Comparison of ENCODE assay signal across 2 cellular contexts in the genomic region with DNA sequence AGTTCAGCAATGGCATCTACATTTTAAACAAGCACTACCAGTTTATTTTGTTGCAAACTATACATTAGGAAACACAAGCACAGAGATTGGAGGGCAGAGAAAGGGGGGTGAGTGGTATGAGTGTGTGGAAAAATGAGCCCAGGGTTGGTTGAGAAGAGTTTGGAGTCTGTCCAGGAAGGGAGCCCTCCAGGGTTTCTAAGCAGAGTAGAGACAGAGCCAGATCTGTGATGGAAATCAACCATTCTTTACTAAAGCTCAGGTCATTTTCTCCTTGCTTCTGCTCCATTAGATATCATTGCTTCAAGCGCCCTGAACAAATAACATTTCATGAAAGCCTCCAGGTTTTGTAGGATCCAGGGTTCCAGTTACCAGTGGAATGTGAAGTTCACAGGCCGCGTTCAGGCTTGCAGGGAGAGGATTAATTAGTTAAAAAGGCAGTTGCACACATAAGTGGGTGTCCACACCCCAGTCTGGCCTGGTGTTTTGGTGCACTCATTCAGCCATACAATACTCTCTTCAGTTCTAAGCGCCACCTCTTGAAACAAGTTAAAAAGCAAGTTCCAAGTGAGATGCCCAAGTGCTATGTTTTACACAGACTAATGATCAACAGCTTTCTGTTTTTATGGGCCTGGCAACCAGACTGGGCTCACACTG.
TF ChIP-seq lines count a peak whose summit lies in the region.

No MANE protein-coding gene starts in this region.

TF ChIP-seq in GM23338, 12 proteins besides CTCF, POLR2A, EP300 and RAD21 (continues in another document):
- no peak for TF ChIP-seq EZH2phosphoT487 (IDR thresholded peaks at IDR 0.05; ENCODE audit: unreplicated experiment)
- no peak for TF ChIP-seq ZNF114 (CRISPR knock-in tag; IDR thresholded peaks at IDR 0.05)
- TF ChIP-seq EZH2 (IDR thresholded peaks at IDR 0.05; ENCODE audit: low read depth, unreplicated experiment), result no peak
- no peak for TF ChIP-seq ZNF331 (CRISPR knock-in tag; IDR thresholded peaks at IDR 0.05; ENCODE audit: low read depth)
- no peak for TF ChIP-seq JUNB (IDR thresholded peaks at IDR 0.05; ENCODE audit: unreplicated experiment)
- no peak for TF ChIP-seq CREB1 (CRISPR knock-in tag; IDR thresholded peaks at IDR 0.05; ENCODE audit: low read depth)
- TF ChIP-seq STAT1 (IDR thresholded peaks at IDR 0.05; ENCODE audit: unreplicated experiment), result no peak
- TF ChIP-seq, protein P1, sequence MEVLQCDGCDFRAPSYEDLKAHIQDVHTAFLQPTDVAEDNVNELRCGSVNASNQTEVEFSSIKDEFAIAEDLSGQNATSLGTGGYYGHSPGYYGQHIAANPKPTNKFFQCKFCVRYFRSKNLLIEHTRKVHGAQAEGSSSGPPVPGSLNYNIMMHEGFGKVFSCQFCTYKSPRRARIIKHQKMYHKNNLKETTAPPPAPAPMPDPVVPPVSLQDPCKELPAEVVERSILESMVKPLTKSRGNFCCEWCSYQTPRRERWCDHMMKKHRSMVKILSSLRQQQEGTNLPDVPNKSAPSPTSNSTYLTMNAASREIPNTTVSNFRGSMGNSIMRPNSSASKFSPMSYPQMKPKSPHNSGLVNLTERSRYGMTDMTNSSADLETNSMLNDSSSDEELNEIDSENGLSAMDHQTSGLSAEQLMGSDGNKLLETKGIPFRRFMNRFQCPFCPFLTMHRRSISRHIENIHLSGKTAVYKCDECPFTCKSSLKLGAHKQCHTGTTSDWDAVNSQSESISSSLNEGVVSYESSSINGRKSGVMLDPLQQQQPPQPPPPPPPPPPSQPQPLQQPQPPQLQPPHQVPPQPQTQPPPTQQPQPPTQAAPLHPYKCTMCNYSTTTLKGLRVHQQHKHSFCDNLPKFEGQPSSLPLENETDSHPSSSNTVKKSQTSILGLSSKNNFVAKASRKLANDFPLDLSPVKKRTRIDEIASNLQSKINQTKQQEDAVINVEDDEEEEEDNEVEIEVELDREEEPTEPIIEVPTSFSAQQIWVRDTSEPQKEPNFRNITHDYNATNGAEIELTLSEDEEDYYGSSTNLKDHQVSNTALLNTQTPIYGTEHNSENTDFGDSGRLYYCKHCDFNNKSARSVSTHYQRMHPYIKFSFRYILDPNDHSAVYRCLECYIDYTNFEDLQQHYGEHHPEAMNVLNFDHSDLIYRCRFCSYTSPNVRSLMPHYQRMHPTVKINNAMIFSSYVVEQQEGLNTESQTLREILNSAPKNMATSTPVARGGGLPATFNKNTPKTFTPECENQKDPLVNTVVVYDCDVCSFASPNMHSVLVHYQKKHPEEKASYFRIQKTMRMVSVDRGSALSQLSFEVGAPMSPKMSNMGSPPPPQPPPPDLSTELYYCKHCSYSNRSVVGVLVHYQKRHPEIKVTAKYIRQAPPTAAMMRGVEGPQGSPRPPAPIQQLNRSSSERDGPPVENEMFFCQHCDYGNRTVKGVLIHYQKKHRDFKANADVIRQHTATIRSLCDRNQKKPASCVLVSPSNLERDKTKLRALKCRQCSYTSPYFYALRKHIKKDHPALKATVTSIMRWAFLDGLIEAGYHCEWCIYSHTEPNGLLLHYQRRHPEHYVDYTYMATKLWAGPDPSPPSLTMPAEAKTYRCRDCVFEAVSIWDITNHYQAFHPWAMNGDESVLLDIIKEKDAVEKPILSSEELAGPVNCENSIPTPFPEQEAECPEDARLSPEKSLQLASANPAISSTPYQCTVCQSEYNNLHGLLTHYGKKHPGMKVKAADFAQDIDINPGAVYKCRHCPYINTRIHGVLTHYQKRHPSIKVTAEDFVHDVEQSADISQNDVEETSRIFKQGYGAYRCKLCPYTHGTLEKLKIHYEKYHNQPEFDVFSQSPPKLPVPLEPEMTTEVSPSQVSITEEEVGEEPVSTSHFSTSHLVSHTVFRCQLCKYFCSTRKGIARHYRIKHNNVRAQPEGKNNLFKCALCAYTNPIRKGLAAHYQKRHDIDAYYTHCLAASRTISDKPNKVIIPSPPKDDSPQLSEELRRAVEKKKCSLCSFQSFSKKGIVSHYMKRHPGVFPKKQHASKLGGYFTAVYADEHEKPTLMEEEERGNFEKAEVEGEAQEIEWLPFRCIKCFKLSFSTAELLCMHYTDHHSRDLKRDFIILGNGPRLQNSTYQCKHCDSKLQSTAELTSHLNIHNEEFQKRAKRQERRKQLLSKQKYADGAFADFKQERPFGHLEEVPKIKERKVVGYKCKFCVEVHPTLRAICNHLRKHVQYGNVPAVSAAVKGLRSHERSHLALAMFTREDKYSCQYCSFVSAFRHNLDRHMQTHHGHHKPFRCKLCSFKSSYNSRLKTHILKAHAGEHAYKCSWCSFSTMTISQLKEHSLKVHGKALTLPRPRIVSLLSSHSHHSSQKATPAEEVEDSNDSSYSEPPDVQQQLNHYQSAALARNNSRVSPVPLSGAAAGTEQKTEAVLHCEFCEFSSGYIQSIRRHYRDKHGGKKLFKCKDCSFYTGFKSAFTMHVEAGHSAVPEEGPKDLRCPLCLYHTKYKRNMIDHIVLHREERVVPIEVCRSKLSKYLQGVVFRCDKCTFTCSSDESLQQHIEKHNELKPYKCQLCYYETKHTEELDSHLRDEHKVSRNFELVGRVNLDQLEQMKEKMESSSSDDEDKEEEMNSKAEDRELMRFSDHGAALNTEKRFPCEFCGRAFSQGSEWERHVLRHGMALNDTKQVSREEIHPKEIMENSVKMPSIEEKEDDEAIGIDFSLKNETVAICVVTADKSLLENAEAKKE (CRISPR knock-in tag; IDR thresholded peaks at IDR 0.05), result no peak
- TF ChIP-seq POLR2AphosphoS5 (IDR thresholded peaks at IDR 0.05; ENCODE audit: low read depth), result no peak
- TF ChIP-seq, protein P2, sequence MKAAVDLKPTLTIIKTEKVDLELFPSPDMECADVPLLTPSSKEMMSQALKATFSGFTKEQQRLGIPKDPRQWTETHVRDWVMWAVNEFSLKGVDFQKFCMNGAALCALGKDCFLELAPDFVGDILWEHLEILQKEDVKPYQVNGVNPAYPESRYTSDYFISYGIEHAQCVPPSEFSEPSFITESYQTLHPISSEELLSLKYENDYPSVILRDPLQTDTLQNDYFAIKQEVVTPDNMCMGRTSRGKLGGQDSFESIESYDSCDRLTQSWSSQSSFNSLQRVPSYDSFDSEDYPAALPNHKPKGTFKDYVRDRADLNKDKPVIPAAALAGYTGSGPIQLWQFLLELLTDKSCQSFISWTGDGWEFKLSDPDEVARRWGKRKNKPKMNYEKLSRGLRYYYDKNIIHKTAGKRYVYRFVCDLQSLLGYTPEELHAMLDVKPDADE (IDR thresholded peaks at IDR 0.05), result no peak

TF ChIP-seq in H1, 55 proteins besides CTCF, POLR2A, EP300 and RAD21:
- TF ChIP-seq, protein P3, sequence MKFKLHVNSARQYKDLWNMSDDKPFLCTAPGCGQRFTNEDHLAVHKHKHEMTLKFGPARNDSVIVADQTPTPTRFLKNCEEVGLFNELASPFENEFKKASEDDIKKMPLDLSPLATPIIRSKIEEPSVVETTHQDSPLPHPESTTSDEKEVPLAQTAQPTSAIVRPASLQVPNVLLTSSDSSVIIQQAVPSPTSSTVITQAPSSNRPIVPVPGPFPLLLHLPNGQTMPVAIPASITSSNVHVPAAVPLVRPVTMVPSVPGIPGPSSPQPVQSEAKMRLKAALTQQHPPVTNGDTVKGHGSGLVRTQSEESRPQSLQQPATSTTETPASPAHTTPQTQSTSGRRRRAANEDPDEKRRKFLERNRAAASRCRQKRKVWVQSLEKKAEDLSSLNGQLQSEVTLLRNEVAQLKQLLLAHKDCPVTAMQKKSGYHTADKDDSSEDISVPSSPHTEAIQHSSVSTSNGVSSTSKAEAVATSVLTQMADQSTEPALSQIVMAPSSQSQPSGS (IDR thresholded peaks at IDR 0.05; ENCODE audit: low read length), result no peak
- TF ChIP-seq GTF2F1 (IDR thresholded peaks at IDR 0.05; ENCODE audit: borderline replicate concordance, low read depth, low read length) (no peak), NRF1 (IDR thresholded peaks at IDR 0.05; ENCODE audit: low read depth, low read length) (no peak), SIX5 (IDR thresholded peaks at IDR 0.05; ENCODE audit: low read depth, low read length) (no peak), KDM1A (IDR thresholded peaks at IDR 0.05; ENCODE audit: borderline replicate concordance, low read length) (no peak), SIN3A (conservative IDR thresholded peaks at IDR 0.05 in 1 of 2, IDR thresholded peaks at IDR 0.05 in 1 of 2; ENCODE audit: low read depth in 1 of 2, low read length in 2 of 2) (no peak), SUZ12 (IDR thresholded peaks at IDR 0.05; ENCODE audit: low read length) (no peak), SP1 (IDR thresholded peaks at IDR 0.05; ENCODE audit: low read depth, low read length) (no peak), NANOG (IDR thresholded peaks at IDR 0.05; ENCODE audit: insufficient read depth, low read depth, low read length, poor library complexity, severe bottlenecking) (no peak), CEBPB (IDR thresholded peaks at IDR 0.05; ENCODE audit: low read depth, low read length) (no peak)
